In genomic region chr7:86900886-86901285, GRCh38 we compare ENCODE assay signal across 31 cellular contexts.
"Had no signal": no experiment of that assay in that cellular context is flagged by ENCODE, and none has a peak within 500 bp of the region (broad histone marks: within the 10 kb centered on the region; RNA-seq: fewer than 3 reads in every experiment).

No MANE protein-coding gene starts in this region.

- H3K4me1 ChIP-seq: breast epithelium had no signal

- H3K9me3 ChIP-seq: adrenal gland, body of pancreas, breast epithelium had no signal

- H3K36me3 ChIP-seq: adrenal gland, brain microvascular endothelial cell, breast epithelium had no signal

- H3K27ac ChIP-seq: adrenal gland, body of pancreas, brain microvascular endothelial cell, breast epithelium, VCaP had no signal

- DNase-seq: activated B cell treated with CpG ODN at 0.5 μM for 24 hours; activated CD4-positive, alpha-beta memory T cell treated with anti-CD3 and anti-CD28 coated beads for 36 hours; activated CD4-positive, alpha-beta T cell treated with anti-CD3 and anti-CD28 coated beads for 4 hours; activated CD4-positive, alpha-beta T cell treated with anti-CD3 and anti-CD28 coated beads, Interleukin-2, amount 10 ng/mL, durations not matched to agents 24 days and 14 days; activated CD4-positive, alpha-beta T cell treated with anti-CD3 and anti-CD28 coated beads, Interleukin-2, amount 50 U/mL, for 1 hour; activated CD4-positive, alpha-beta T cell treated with anti-CD3 and anti-CD28 coated beads, Interleukin-2, amount 50 U/mL, for 4 hours; activated CD4-positive, CD25-positive, alpha-beta regulatory T cell treated with anti-CD3 and anti-CD28 coated beads, Interleukin-2, amount 50 U/mL, for 72 hours; activated CD8-positive, alpha-beta memory T cell treated with anti-CD3 and anti-CD28 coated beads, Interleukin-2, amount 50 U/mL, for 4 hours; activated CD8-positive, alpha-beta T cell treated with anti-CD3 and anti-CD28 coated beads for 36 hours; activated effector memory CD4-positive, alpha-beta T cell treated with anti-CD3 and anti-CD28 coated beads, Interleukin-2, amount 50 U/mL, for 16 hours; activated gamma-delta T cell treated with Interleukin-2 at 50 U/mL for 16 hours; activated naive CD4-positive, alpha-beta T cell; activated naive CD4-positive, alpha-beta T cell treated with anti-CD3 and anti-CD28 coated beads for 36 hours; activated naive CD4-positive, alpha-beta T cell treated with anti-CD3 and anti-CD28 coated beads, Interleukin-2, amount 50 U/mL, for 16 hours; activated naive CD8-positive, alpha-beta T cell treated with anti-CD3 and anti-CD28 coated beads for 36 hours; activated T-cell treated with anti-CD3 and anti-CD28 coated beads for 4 hours; activated T-cell treated with anti-CD3 and anti-CD28 coated beads, Interleukin-2, amount 50 U/mL, for 1 hour; activated T-cell treated with anti-CD3 and anti-CD28 coated beads, Interleukin-2, amount 50 U/mL, for 4 hours; activated T-cell treated with anti-CD3 and anti-CD28 coated beads, Interleukin-2, amount 50 U/mL, for 72 hours; adrenal gland; amniotic stem cell; aorta; body of pancreas; brain microvascular endothelial cell; central memory CD4-positive, alpha-beta T cell; T-helper 2 cell; T-helper 9 cell had no signal

- H3K4me3 ChIP-seq: adrenal gland, body of pancreas, breast epithelium had no signal

- H3K27me3 ChIP-seq: adrenal gland, body of pancreas, brain microvascular endothelial cell, breast epithelium had no signal

- ATAC-seq: activated CD8-positive, alpha-beta T cell treated with anti-CD3 and anti-CD28 coated beads for 36 hours; activated naive CD4-positive, alpha-beta T cell treated with anti-CD3 and anti-CD28 coated beads, Interleukin-2, amount 50 U/mL, for 72 hours; activated T-cell treated with anti-CD3 and anti-CD28 coated beads, Interleukin-2, amount 50 U/mL, for 4 hours; activated T-cell treated with anti-CD3 and anti-CD28 coated beads, Interleukin-2, amount 50 U/mL, for 72 hours; activated T-helper 17 cell treated with anti-CD3 and anti-CD28 coated beads, Interleukin-2, amount 50 U/mL, for 72 hours; body of pancreas had no signal
